In the genomic region with DNA sequence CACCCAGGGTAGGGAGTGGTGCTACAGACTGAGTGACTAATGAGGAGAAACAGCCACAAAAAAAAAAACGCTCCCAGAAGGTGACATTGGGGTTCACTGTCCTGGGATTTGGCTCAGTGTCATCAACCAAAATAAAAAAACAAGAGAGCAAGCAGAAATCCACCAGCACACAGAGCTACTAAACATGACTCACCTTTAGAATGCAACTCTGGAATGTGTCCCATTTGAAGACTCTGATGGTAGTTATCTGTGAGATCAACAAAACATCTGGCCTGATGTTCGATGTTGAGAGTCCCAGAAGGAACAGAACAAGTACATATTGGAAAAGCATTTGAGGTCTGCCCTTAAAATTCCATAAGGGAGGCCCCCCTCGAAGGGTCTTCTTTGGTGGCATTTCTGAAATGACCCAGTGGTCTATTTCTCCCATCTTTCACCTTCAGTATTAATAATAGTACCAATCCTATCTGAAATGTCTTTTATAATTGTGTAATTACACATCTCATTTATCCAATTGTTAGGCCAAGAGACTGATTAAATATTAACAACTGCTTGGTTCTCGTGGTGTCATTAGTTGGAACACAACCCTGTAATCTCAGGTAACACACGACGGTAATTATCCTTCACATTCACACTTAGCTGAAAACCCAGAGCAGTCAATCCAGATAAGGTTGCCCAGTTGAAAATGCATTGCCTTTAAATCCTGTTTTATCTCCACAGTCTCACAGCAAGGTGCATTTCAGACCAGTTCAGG, we compare ENCODE assay signal across 17 cellular contexts.
DNase-seq lines count a peak whose midpoint lies in the region; ATAC-seq, FAIRE-seq and TF ChIP-seq lines count a peak whose summit lies in the region.
"Had no signal": no experiment of that assay in that cellular context is flagged by ENCODE, and none has a peak within 500 bp of the region (broad histone marks: within the 10 kb centered on the region; RNA-seq: fewer than 3 reads in every experiment).

No MANE protein-coding gene starts in this region.

- H3K27me3 Mint-ChIP-seq in astrocyte (ENCODE audit: low read depth, unreplicated experiment) (peaks cover 2% of the 10 kb centered on the region), glutamatergic neuron (ENCODE audit: unreplicated experiment) (peaks cover 7% of the 10 kb centered on the region)
- H3K27me3 Mint-ChIP-seq in CD4-positive, alpha-beta T cell = no peaks in the 10 kb centered on the region
- H3K27me3 Mint-ChIP-seq: activated CD4-positive, alpha-beta T cell treated with anti-CD3 and anti-CD28 coated beads, Interleukin-2, amount 10 ng/mL, durations not matched to agents 7 days and 5 days; activated naive CD8-positive, alpha-beta T cell treated with anti-CD3 and anti-CD28 coated beads, Interleukin-2, amount 10 ng/mL, durations not matched to agents 7 days and 5 days; activated T-cell treated with anti-CD3 and anti-CD28 coated beads, Interleukin-2, amount 50 U/mL, for 24 hours had no signal

- no peak overlapping the region for H2AFZ ChIP-seq in SK-N-SH (ENCODE audit: low read depth)
- no peak overlapping the region for H2AFZ ChIP-seq in astrocyte (ENCODE audit: low read depth, low read length)

- intact Hi-C loops in CD4-positive, alpha-beta T cell (cut with DNase I, micrococcal nuclease) = no loop called here
- intact Hi-C loops in head of caudate nucleus (cut with DNase I) = no loop called here

- H3K9me2 ChIP-seq in SK-N-SH = no peaks in the 10 kb centered on the region

- H3K9me3 ChIP-seq in SK-N-SH (no peaks in the 10 kb centered on the region), astrocyte (ENCODE audit: insufficient read depth, low read depth, low read length) (no peaks in the 10 kb centered on the region)
- no peaks in the 10 kb centered on the region for H3K9me3 ChIP-seq in CD4-positive, alpha-beta T cell (ENCODE audit: control insufficient read depth, low read length)
- H3K9me3 ChIP-seq: SJSA1 had no signal

- POLR2A ChIA-PET in SK-N-SH (lab: Yijun Ruan, JAX) = no interaction called here
- POLR2A ChIA-PET in CD4-positive, alpha-beta T cell (lab: Charles Lee) = interaction anchor here (0.6 kb wide), 1 partner anchor 13 kb away, joined by 3 read pairs; no protein-coding TSS in a partner anchor

- H4K20me1 ChIP-seq in SK-N-SH (ENCODE audit: insufficient read depth) (no peaks in the 10 kb centered on the region), astrocyte (ENCODE audit: insufficient read depth, low read length) (no peaks in the 10 kb centered on the region)

- H3K27ac Mint-ChIP-seq in astrocyte (ENCODE audit: unreplicated experiment) = no peak overlapping the region
- H3K27ac Mint-ChIP-seq in glutamatergic neuron (ENCODE audit: unreplicated experiment) = peak overlapping the region; percentile 15
- no peak overlapping the region for H3K27ac Mint-ChIP-seq in CD4-positive, alpha-beta T cell
- H3K27ac Mint-ChIP-seq: activated CD4-positive, alpha-beta T cell treated with anti-CD3 and anti-CD28 coated beads, Interleukin-2, amount 10 ng/mL, durations not matched to agents 7 days and 5 days; activated naive CD8-positive, alpha-beta T cell treated with anti-CD3 and anti-CD28 coated beads, Interleukin-2, amount 10 ng/mL, durations not matched to agents 7 days and 5 days; activated T-cell treated with anti-CD3 and anti-CD28 coated beads, Interleukin-2, amount 50 U/mL, for 24 hours had no signal

- peaks cover 0 to 11% of the 10 kb centered on the region in 2 experiments; a peak in 1 of 4 replicates for H3K4me1 ChIP-seq in SK-N-SH (ENCODE audit: control insufficient read depth in 1 of 2, insufficient read depth in 2 of 2, low read depth in 1 of 2, low read length in 1 of 2)
- peaks cover 18% of the 10 kb centered on the region for H3K4me1 ChIP-seq in astrocyte (ENCODE audit: insufficient read depth, low read length)

- H3K27me3 ChIP-seq in SK-N-SH (ENCODE audit: insufficient read depth) (no peaks in the 10 kb centered on the region), astrocyte (ENCODE audit: insufficient read depth, low read length) (no peaks in the 10 kb centered on the region)
- H3K27me3 ChIP-seq in CD4-positive, alpha-beta T cell (ENCODE audit: control insufficient read depth, insufficient read depth, low read length) = no peaks in the 10 kb centered on the region
- H3K27me3 ChIP-seq: SJSA1 had no signal

- CTCF ChIA-PET in SK-N-SH (lab: Yijun Ruan, JAX) = interaction anchor here (1.1 kb wide), 1 partner anchor 8 kb away, joined by 3 read pairs; no protein-coding TSS in a partner anchor
- CTCF ChIA-PET in CD4-positive, alpha-beta T cell (lab: Charles Lee) = no interaction called here

- H3K4me2 ChIP-seq in SK-N-SH = no peak overlapping the region
- H3K4me2 ChIP-seq in astrocyte (ENCODE audit: low read length) = no peak overlapping the region

- DNase-seq in SK-N-SH (no peak), astrocyte (ENCODE audit: low read depth) (peak; percentile 24), glutamatergic neuron (no peak), HTR-8/SVneo (ENCODE audit: insufficient read length, low spot score) (no peak), head of caudate nucleus (no peak)
- no peak for DNase-seq in CD4-positive, alpha-beta T cell
- DNase-seq: activated CD4-positive, alpha-beta T cell treated with anti-CD3 and anti-CD28 coated beads, Interleukin-2, amount 10 ng/mL, durations not matched to agents 7 days and 5 days; activated naive CD8-positive, alpha-beta T cell treated with anti-CD3 and anti-CD28 coated beads, Interleukin-2, amount 10 ng/mL, durations not matched to agents 7 days and 5 days; activated T-cell treated with anti-CD3 and anti-CD28 coated beads, Interleukin-2, amount 50 U/mL, for 24 hours; hippocampal formation; MM.1S; naive B cell; NCI-H2171; substantia nigra had no signal

- no peak for TF ChIP-seq RAD21 in SK-N-SH (IDR thresholded peaks at IDR 0.05; ENCODE audit: low read length)

- TF ChIP-seq EP300 in SK-N-SH (IDR thresholded peaks at IDR 0.05; ENCODE audit: borderline replicate concordance in 1 of 2, low read depth in 1 of 2, low read length in 1 of 2) = no peak

- 67% methylated on average over 6 of the region's 6 CpGs for WGBS in SK-N-SH (ENCODE audit: low lambda C conversion rate)

- H3K36me3 ChIP-seq in SK-N-SH (replicated peaks in 1 of 2; ENCODE audit: control insufficient read depth in 1 of 2, insufficient read depth in 2 of 2, low read length in 1 of 2) (no peaks in the 10 kb centered on the region), astrocyte (ENCODE audit: insufficient read depth, low read length) (no peaks in the 10 kb centered on the region)
- H3K36me3 ChIP-seq: SJSA1 had no signal

- no peak for TF ChIP-seq CTCF in SK-N-SH (IDR thresholded peaks at IDR 0.05)
- no peak for TF ChIP-seq CTCF in astrocyte (IDR thresholded peaks at IDR 0.05; ENCODE audit: insufficient read depth, low read depth, low read length)
- TF ChIP-seq CTCF in glutamatergic neuron (IDR thresholded peaks at IDR 0.05; ENCODE audit: partially characterized antibody, unreplicated experiment) = no peak
- no peak for TF ChIP-seq CTCF in CD4-positive, alpha-beta T cell (IDR thresholded peaks at IDR 0.05)

- H3K27ac ChIP-seq in SK-N-SH (ENCODE audit: low read depth in 2 of 2, low read length in 1 of 2) (no peak overlapping the region), astrocyte (ENCODE audit: low read depth, low read length) (no peak overlapping the region)
- no peak overlapping the region for H3K27ac ChIP-seq in CD4-positive, alpha-beta T cell (ENCODE audit: low read depth, low read length)
- H3K27ac ChIP-seq: SJSA1 had no signal

- H3F3A ChIP-seq in SK-N-SH (replicated peaks; ENCODE audit: insufficient read depth) = no peaks in the 10 kb centered on the region

- FAIRE-seq in astrocyte (lab: Jason Lieb, UNC) (no peak), HTR-8/SVneo (lab: Jason Lieb, UNC) (no peak)

- H3K79me2 ChIP-seq in SK-N-SH (ENCODE audit: insufficient read depth) = no peaks in the 10 kb centered on the region
- H3K79me2 ChIP-seq in astrocyte (ENCODE audit: insufficient read depth, low read length) = no peaks in the 10 kb centered on the region

- no peak overlapping the region for H3K4me3 Mint-ChIP-seq in astrocyte (ENCODE audit: unreplicated experiment)
- H3K4me3 Mint-ChIP-seq in glutamatergic neuron (ENCODE audit: unreplicated experiment) = no peak overlapping the region
- no peak overlapping the region for H3K4me3 Mint-ChIP-seq in CD4-positive, alpha-beta T cell
- H3K4me3 Mint-ChIP-seq: activated CD4-positive, alpha-beta T cell treated with anti-CD3 and anti-CD28 coated beads, Interleukin-2, amount 10 ng/mL, durations not matched to agents 7 days and 5 days; activated naive CD8-positive, alpha-beta T cell treated with anti-CD3 and anti-CD28 coated beads, Interleukin-2, amount 10 ng/mL, durations not matched to agents 7 days and 5 days; activated T-cell treated with anti-CD3 and anti-CD28 coated beads, Interleukin-2, amount 50 U/mL, for 24 hours had no signal

- ATAC-seq in SK-N-SH treated with all-trans-retinoic acid at 6 μM for 48 hours = no peak
- ATAC-seq in HG03095 (IDR thresholded peaks at IDR 0.05; ENCODE audit: unreplicated experiment) = no peak
- ATAC-seq in CD4-positive, alpha-beta T cell (ENCODE audit: poor library complexity) = no peak

- H3K36me3 Mint-ChIP-seq in astrocyte (ENCODE audit: low read depth, unreplicated experiment) = no peaks in the 10 kb centered on the region
- no peaks in the 10 kb centered on the region for H3K36me3 Mint-ChIP-seq in glutamatergic neuron (ENCODE audit: unreplicated experiment)
- no peaks in the 10 kb centered on the region for H3K36me3 Mint-ChIP-seq in CD4-positive, alpha-beta T cell (ENCODE audit: low read depth)
- H3K36me3 Mint-ChIP-seq: activated naive CD8-positive, alpha-beta T cell treated with anti-CD3 and anti-CD28 coated beads, Interleukin-2, amount 10 ng/mL, durations not matched to agents 7 days and 5 days; naive B cell had no signal

- no peak overlapping the region for H3K9ac ChIP-seq in SK-N-SH
- no peak overlapping the region for H3K9ac ChIP-seq in astrocyte (ENCODE audit: low read length)

- H3K4me3 ChIP-seq in SK-N-SH (ENCODE audit: low read depth in 2 of 2, low read length in 1 of 2) = no peak overlapping the region
- H3K4me3 ChIP-seq in astrocyte (ENCODE audit: insufficient read depth, low read depth, low read length) = no peak overlapping the region
- H3K4me3 ChIP-seq: SJSA1 had no signal

- H3K9me3 Mint-ChIP-seq in astrocyte (ENCODE audit: unreplicated experiment) = no peaks in the 10 kb centered on the region
- H3K9me3 Mint-ChIP-seq in glutamatergic neuron (ENCODE audit: unreplicated experiment) = peaks cover 8% of the 10 kb centered on the region
- H3K9me3 Mint-ChIP-seq in CD4-positive, alpha-beta T cell = no peaks in the 10 kb centered on the region
- H3K9me3 Mint-ChIP-seq: activated CD4-positive, alpha-beta T cell treated with anti-CD3 and anti-CD28 coated beads, Interleukin-2, amount 10 ng/mL, durations not matched to agents 7 days and 5 days; activated naive CD8-positive, alpha-beta T cell treated with anti-CD3 and anti-CD28 coated beads, Interleukin-2, amount 10 ng/mL, durations not matched to agents 7 days and 5 days; activated T-cell treated with anti-CD3 and anti-CD28 coated beads, Interleukin-2, amount 50 U/mL, for 24 hours had no signal

- H3K4me1 Mint-ChIP-seq in astrocyte (ENCODE audit: low read depth, unreplicated experiment) = peaks cover 16% of the 10 kb centered on the region
- H3K4me1 Mint-ChIP-seq in glutamatergic neuron (ENCODE audit: low read depth, unreplicated experiment) = peaks cover 39% of the 10 kb centered on the region
- no peaks in the 10 kb centered on the region for H3K4me1 Mint-ChIP-seq in CD4-positive, alpha-beta T cell (ENCODE audit: low read depth)
- H3K4me1 Mint-ChIP-seq: activated CD4-positive, alpha-beta T cell treated with anti-CD3 and anti-CD28 coated beads, Interleukin-2, amount 10 ng/mL, durations not matched to agents 7 days and 5 days; activated naive CD8-positive, alpha-beta T cell treated with anti-CD3 and anti-CD28 coated beads, Interleukin-2, amount 10 ng/mL, durations not matched to agents 7 days and 5 days; naive B cell had no signal
